Comparison of ENCODE assay signal across 8 cellular contexts in the genomic region with DNA sequence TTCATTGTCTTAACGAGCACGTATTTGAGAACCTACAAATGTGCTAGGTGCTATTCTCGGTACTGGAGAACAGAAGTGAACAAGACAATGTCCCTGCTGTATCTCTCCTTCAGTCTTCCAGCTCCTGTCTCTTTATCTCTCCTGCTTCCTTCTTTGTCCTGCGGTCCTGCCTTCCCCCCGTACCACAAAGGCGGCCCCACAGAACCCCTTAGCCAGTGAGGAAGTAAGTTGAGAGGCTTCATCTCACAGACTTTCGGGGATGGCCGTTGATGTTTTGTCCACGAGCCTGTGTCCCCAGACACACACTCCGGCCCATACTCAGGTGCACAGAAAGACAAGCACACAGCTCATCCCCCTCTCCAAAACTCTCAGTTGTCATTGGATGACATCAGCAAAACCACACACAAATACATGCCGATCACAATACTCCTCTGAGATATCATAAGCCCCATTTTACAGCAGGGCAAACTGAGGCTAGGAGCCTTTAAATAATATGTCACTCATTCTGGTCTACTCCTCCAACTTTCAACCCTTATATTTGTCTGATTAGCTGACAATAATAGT. TPM values are rescaled to one million over a fixed set of nuclear protein-coding genes. Genes with fewer than 3 reads are reported as not detected.
A peak's percentile ranks its signal among the peaks of the same experiment; 100 is the strongest.
DNase-seq lines count a peak whose midpoint lies in the region; ATAC-seq and TF ChIP-seq lines count a peak whose summit lies in the region.

No MANE protein-coding gene starts in this region.

- no peak for TF ChIP-seq POLR2A in Peyer's patch (IDR thresholded peaks at IDR 0.05)

- ATAC-seq in HG03175 (IDR thresholded peaks at IDR 0.05; ENCODE audit: unreplicated experiment), result no peak

- H3K27ac ChIP-seq in Peyer's patch (peak overlapping the region; percentile 89 to 98 (median 96)), skeletal muscle tissue (ENCODE audit: low read depth, low read length) (peak overlapping the region; percentile 86)

- H3K4me3 ChIP-seq in Peyer's patch, result peak overlapping the region; percentile 59 to 81 (median 71)
- peak overlapping the region; percentile 79 for H3K4me3 ChIP-seq in fibroblast of mammary gland (ENCODE audit: control insufficient read depth, low read depth, low read length)
- peak overlapping the region; percentile 70 to 87 (median 73) for H3K4me3 ChIP-seq in skeletal muscle tissue (ENCODE audit: low read length in 3 of 3)

- H3K4me1 ChIP-seq in Peyer's patch (peaks cover 0 to 32% (median 8%) of the 10 kb centered on the region in 4 donors), skeletal muscle tissue (ENCODE audit: control insufficient read depth in 3 of 3, insufficient read depth in 3 of 3, low read length in 3 of 3) (peaks cover 19 to 36% (median 25%) of the 10 kb centered on the region in 3 donors)

- H3K4me3 Mint-ChIP-seq in progenitor cell of endocrine pancreas (ENCODE audit: low read depth), result no peak overlapping the region

- peaks cover 3% of the 10 kb centered on the region for H3K36me3 Mint-ChIP-seq in progenitor cell of endocrine pancreas (ENCODE audit: insufficient read depth)

- no peaks in the 10 kb centered on the region for H3K9me3 Mint-ChIP-seq in progenitor cell of endocrine pancreas (ENCODE audit: low read depth)

- DNase-seq in GM13976 (ENCODE audit: low spot score) (peak; percentile 41), Peyer's patch (no peak), fibroblast of mammary gland (ENCODE audit: low read depth) (no peak), progenitor cell of endocrine pancreas (ENCODE audit: low spot score, unreplicated experiment) (no peak), AG20443 (ENCODE audit: low spot score) (no peak), NCI-H2171 treated with DMSO at 0.1 percent for 48 hours (lab: John Stamatoyannopoulos, UW) (no peak)

- peak overlapping the region; percentile 77 to 95 (median 93) for H3K9ac ChIP-seq in skeletal muscle tissue (ENCODE audit: low read depth in 1 of 3, low read length in 3 of 3)

- H3K27me3 Mint-ChIP-seq in progenitor cell of endocrine pancreas, result no peaks in the 10 kb centered on the region

- H3K9me3 ChIP-seq in Peyer's patch (no peaks in the 10 kb centered on the region), skeletal muscle tissue (ENCODE audit: control insufficient read depth in 3 of 3, low read length in 3 of 3) (no peaks in the 10 kb centered on the region)

- peaks cover 7% of the 10 kb centered on the region for H3K4me1 Mint-ChIP-seq in progenitor cell of endocrine pancreas (ENCODE audit: low read depth)

- H3K27ac Mint-ChIP-seq in progenitor cell of endocrine pancreas, result no peak overlapping the region

- in situ Hi-C loops in GM13976 (cut with MboI; ENCODE audit: low sequenced_read_pairs, unreplicated experiment), result no loop called here

- H3K27me3 ChIP-seq in Peyer's patch (no peaks in the 10 kb centered on the region), skeletal muscle tissue (ENCODE audit: control insufficient read depth in 3 of 3, insufficient read depth in 3 of 3, low read length in 3 of 3) (no peaks in the 10 kb centered on the region)

- H3K36me3 ChIP-seq in Peyer's patch, result no peaks in the 10 kb centered on the region
- H3K36me3 ChIP-seq in skeletal muscle tissue (ENCODE audit: control insufficient read depth in 3 of 3, insufficient read depth in 3 of 3, low read length in 3 of 3), result peaks cover 3 to 13% (median 7%) of the 10 kb centered on the region in 3 donors

- TF ChIP-seq CTCF in GM13976 (IDR thresholded peaks at IDR 0.05; ENCODE audit: borderline replicate concordance, control extremely low read depth, extremely low read depth, insufficient read depth, missing control alignments) (no peak), Peyer's patch (IDR thresholded peaks at IDR 0.05) (no peak), fibroblast of mammary gland (conservative IDR thresholded peaks at IDR 0.05; ENCODE audit: control insufficient read depth, insufficient read depth, low read depth, low read length) (no peak), progenitor cell of endocrine pancreas (IDR thresholded peaks at IDR 0.05; ENCODE audit: unreplicated experiment) (no peak)

RNA-seq across cellular contexts. Expression of gene SWSAP1, which starts 0.5 kb away (rescaled TPM):
- total RNA-seq in Peyer's patch (1 to 10 TPM in 2 of 4 donors, under 1 TPM in 1, not detected in 1; 0.76 to 3.2 (median 1.9) TPM), skeletal muscle tissue (0.52 TPM), progenitor cell of endocrine pancreas (3.2 and 3.3 TPM in 2 replicates)

RNA-seq across cellular contexts. Expression of gene EPOR, which starts 10.1 kb away (rescaled TPM):
- total RNA-seq in Peyer's patch (1 to 10 TPM; 1.2 to 5.0 (median 3.0) TPM), skeletal muscle tissue (2.1 TPM), progenitor cell of endocrine pancreas (53.6 and 56.7 TPM in 2 replicates)

RNA-seq across cellular contexts. Expression of gene PLPPR2, which starts 18.7 kb away (rescaled TPM):
- total RNA-seq in Peyer's patch (10 to 100 TPM in 2 of 4 donors, 1 to 10 TPM in 2; 6.8 to 18.2 (median 10.1) TPM), skeletal muscle tissue (4.7 TPM), progenitor cell of endocrine pancreas (7.9 and 10.1 TPM in 2 replicates)

RNA-seq across cellular contexts. Expression of gene CCDC159, which starts 27.6 kb away (rescaled TPM):
- total RNA-seq in Peyer's patch (100 to 1,000 TPM in 1 of 4 donors, 10 to 100 TPM in 3; 25.6 to 157 (median 65.6) TPM), skeletal muscle tissue (7.8 TPM), progenitor cell of endocrine pancreas (25.0 and 27.6 TPM in 2 replicates)

RNA-seq across cellular contexts. Expression of gene TMEM205, which starts 27.9 kb away (rescaled TPM):
- total RNA-seq in Peyer's patch (100 to 1,000 TPM in 3 of 4 donors, 10 to 100 TPM in 1; 77.6 to 212 (median 168) TPM), skeletal muscle tissue (52.7 TPM), progenitor cell of endocrine pancreas (49.8 and 51.1 TPM in 2 replicates)
